In the genomic region with DNA sequence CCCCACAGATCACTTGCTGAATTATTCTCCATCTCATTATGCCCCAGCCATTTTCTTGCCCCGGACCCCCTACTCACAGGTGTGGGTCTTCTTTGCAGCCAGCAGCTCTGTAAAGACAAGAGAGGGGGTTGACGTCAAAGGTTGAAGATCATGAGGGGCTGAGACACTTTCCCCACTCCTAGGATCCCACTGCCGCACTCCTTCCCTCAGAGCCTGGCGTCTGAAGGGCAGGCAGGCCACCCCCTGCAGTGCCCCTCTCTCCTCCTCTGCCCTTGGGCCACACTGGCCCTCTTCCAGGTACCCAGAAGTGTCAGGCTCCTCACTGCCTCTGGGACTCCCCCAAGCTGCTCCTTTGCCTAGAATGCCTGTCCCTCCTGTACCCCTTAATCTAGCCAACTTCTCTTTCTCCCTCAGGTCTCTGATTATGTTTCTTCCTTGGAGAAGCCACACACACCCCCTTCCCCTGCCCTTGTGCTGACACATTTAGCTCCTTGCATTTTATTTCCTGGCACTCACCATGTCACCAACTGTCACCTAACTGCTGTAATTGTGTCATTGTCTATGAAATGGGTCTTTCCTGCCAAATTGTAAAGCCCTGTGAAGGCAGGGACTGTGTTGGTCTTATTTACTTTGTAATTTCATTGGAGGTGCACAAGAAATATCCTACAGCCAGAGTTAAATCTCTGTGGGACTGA, we compare ENCODE assay signal across 13 cellular contexts. TPM values are rescaled to one million over a fixed set of nuclear protein-coding genes. Genes with fewer than 3 reads are reported as not detected.
A peak's percentile ranks its signal among the peaks of the same experiment; 100 is the strongest.
DNase-seq lines count a peak whose midpoint lies in the region; TF ChIP-seq lines count a peak whose summit lies in the region.
"Had no signal": no experiment of that assay in that cellular context is flagged by ENCODE, and none has a peak within 500 bp of the region (broad histone marks: within the 10 kb centered on the region; RNA-seq: fewer than 3 reads in every experiment).

No MANE protein-coding gene starts in this region.

- POLR2A ChIA-PET in activated CD4-positive, alpha-beta T cell treated with anti-CD3 and anti-CD28 coated beads, Interleukin-2, amount 10 ng/mL, durations not matched to agents 7 days and 5 days (lab: Charles Lee): interaction anchor here (1.1 kb wide), 1 partner anchor 39 kb away, joined by 5 read pairs; a partner anchor contains a TSS

- H3K27ac ChIP-seq in hepatocyte (no peak overlapping the region), smooth muscle cell (ENCODE audit: low read depth) (no peak overlapping the region), coronary artery (no peak overlapping the region)

- no peaks in the 10 kb centered on the region for H3K9me2 ChIP-seq in hepatocyte (replicated peaks; ENCODE audit: insufficient read depth)

- no peak for DNase-seq in activated CD4-positive, alpha-beta T cell treated with anti-CD3 and anti-CD28 coated beads, Interleukin-2, amount 10 ng/mL, durations not matched to agents 7 days and 5 days
- DNase-seq in activated CD4-positive, alpha-beta T cell treated with anti-CD3 and anti-CD28 coated beads, Interleukin-2, amount 50 U/mL, for 4 hours: no peak
- no peak for DNase-seq in T-helper 2 cell treated with Interferon-gamma antibody and Interleukin-4, amounts not matched to agents 5 μg/mL and 100 μg/mL, for 36 hours (ENCODE audit: low spot score)
- DNase-seq in hepatocyte (ENCODE audit: low spot score) (no peak), smooth muscle cell (lab: John Stamatoyannopoulos, UW; ENCODE audit: unreplicated experiment) (no peak), nucleus accumbens (lab: John Stamatoyannopoulos, UW) (no peak), amygdala (lab: John Stamatoyannopoulos, UW) (no peak), coronary artery (ENCODE audit: low spot score) (no peak)
- DNase-seq: naive B cell; NCI-H1105; NCI-H748 treated with DMSO at 0.1 percent for 48 hours; stimulated activated CD4-positive, alpha-beta T cell treated with anti-CD3 and anti-CD28 coated beads, Interleukin-15, amount 100 ng/mL, for 24 hours had no signal

- peak overlapping the region; percentile 56 for H3K4me2 ChIP-seq in hepatocyte
- H3K4me2 ChIP-seq in smooth muscle cell: peak overlapping the region; percentile 13

- H3K36me3 ChIP-seq in hepatocyte (replicated peaks; ENCODE audit: insufficient read depth, low read depth) (no peaks in the 10 kb centered on the region), smooth muscle cell (ENCODE audit: low read depth) (no peaks in the 10 kb centered on the region)

- WGBS in hepatocyte (ENCODE audit: low lambda C conversion rate, missing lambda C conversion rate): 52% methylated on average over 4 of the region's 4 CpGs
- 56% methylated on average over 4 of the region's 4 CpGs for WGBS in smooth muscle cell (ENCODE audit: low lambda C conversion rate)

- H3K9ac ChIP-seq in smooth muscle cell (ENCODE audit: low read depth): no peak overlapping the region

- H3K36me3 Mint-ChIP-seq in activated CD4-positive, alpha-beta T cell treated with anti-CD3 and anti-CD28 coated beads, Interleukin-2, amount 10 ng/mL, durations not matched to agents 7 days and 5 days (ENCODE audit: low read depth): no peaks in the 10 kb centered on the region
- H3K36me3 Mint-ChIP-seq in T-helper 2 cell treated with Interferon-gamma antibody and Interleukin-4, amounts not matched to agents 5 μg/mL and 100 μg/mL, for 36 hours (ENCODE audit: low read depth): no peaks in the 10 kb centered on the region
- H3K36me3 Mint-ChIP-seq: naive B cell had no signal

- no peaks in the 10 kb centered on the region for H3K27me3 Mint-ChIP-seq in activated CD4-positive, alpha-beta T cell treated with anti-CD3 and anti-CD28 coated beads, Interleukin-2, amount 10 ng/mL, durations not matched to agents 7 days and 5 days
- no peaks in the 10 kb centered on the region for H3K27me3 Mint-ChIP-seq in T-helper 2 cell treated with Interferon-gamma antibody and Interleukin-4, amounts not matched to agents 5 μg/mL and 100 μg/mL, for 36 hours (ENCODE audit: low read depth)

- H3K4me1 Mint-ChIP-seq in activated CD4-positive, alpha-beta T cell treated with anti-CD3 and anti-CD28 coated beads, Interleukin-2, amount 10 ng/mL, durations not matched to agents 7 days and 5 days: peaks cover 75% of the 10 kb centered on the region
- H3K4me1 Mint-ChIP-seq in T-helper 2 cell treated with Interferon-gamma antibody and Interleukin-4, amounts not matched to agents 5 μg/mL and 100 μg/mL, for 36 hours (ENCODE audit: low read depth): peaks cover 49% of the 10 kb centered on the region

- peak overlapping the region; percentile 81 for H3K27ac Mint-ChIP-seq in activated CD4-positive, alpha-beta T cell treated with anti-CD3 and anti-CD28 coated beads, Interleukin-2, amount 10 ng/mL, durations not matched to agents 7 days and 5 days
- peak overlapping the region; percentile 86 for H3K27ac Mint-ChIP-seq in T-helper 2 cell treated with Interferon-gamma antibody and Interleukin-4, amounts not matched to agents 5 μg/mL and 100 μg/mL, for 36 hours

- H3K9me3 Mint-ChIP-seq in activated CD4-positive, alpha-beta T cell treated with anti-CD3 and anti-CD28 coated beads, Interleukin-2, amount 10 ng/mL, durations not matched to agents 7 days and 5 days: no peaks in the 10 kb centered on the region
- H3K9me3 Mint-ChIP-seq in T-helper 2 cell treated with Interferon-gamma antibody and Interleukin-4, amounts not matched to agents 5 μg/mL and 100 μg/mL, for 36 hours: no peaks in the 10 kb centered on the region
- H3K9me3 Mint-ChIP-seq: naive B cell had no signal

- CTCF ChIA-PET in activated CD4-positive, alpha-beta T cell treated with anti-CD3 and anti-CD28 coated beads, Interleukin-2, amount 10 ng/mL, durations not matched to agents 7 days and 5 days (lab: Charles Lee): interaction anchor here (1.7 to 2.1 kb wide), 3 partner anchors 9 to 14 kb away, joined by 3 to 9 read pairs (median 7); no protein-coding TSS in a partner anchor

- H4K20me1 ChIP-seq in hepatocyte (ENCODE audit: insufficient read depth, poor library complexity, severe bottlenecking): no peaks in the 10 kb centered on the region
- H4K20me1 ChIP-seq in smooth muscle cell (ENCODE audit: low read depth): no peaks in the 10 kb centered on the region

- H3K9me3 ChIP-seq in hepatocyte (ENCODE audit: low read depth) (no peaks in the 10 kb centered on the region), smooth muscle cell (replicated peaks; ENCODE audit: low read depth) (no peaks in the 10 kb centered on the region)

- no peaks in the 10 kb centered on the region for H3F3A ChIP-seq in smooth muscle cell (ENCODE audit: low read depth)

- H3K79me2 ChIP-seq in hepatocyte (no peaks in the 10 kb centered on the region), smooth muscle cell (ENCODE audit: low read depth) (no peaks in the 10 kb centered on the region)

- H3K27me3 ChIP-seq in hepatocyte (no peaks in the 10 kb centered on the region), smooth muscle cell (ENCODE audit: low read depth) (no peaks in the 10 kb centered on the region)

- TF ChIP-seq CTCF in hepatocyte (IDR thresholded peaks at IDR 0.05; ENCODE audit: poor library complexity): no peak
- TF ChIP-seq CTCF in smooth muscle cell (IDR thresholded peaks at IDR 0.05; ENCODE audit: borderline replicate concordance, insufficient read depth, poor library complexity, severe bottlenecking): no peak
- no peak for TF ChIP-seq CTCF in coronary artery (IDR thresholded peaks at IDR 0.05)

- no peak overlapping the region for H3K4me3 ChIP-seq in hepatocyte
- no peak overlapping the region for H3K4me3 ChIP-seq in smooth muscle cell
- H3K4me3 ChIP-seq in coronary artery: no peak overlapping the region

- H3K4me1 ChIP-seq in hepatocyte (ENCODE audit: insufficient read depth) (no peaks in the 10 kb centered on the region), smooth muscle cell (ENCODE audit: low read depth) (peaks cover 3% of the 10 kb centered on the region)

- H2AFZ ChIP-seq in hepatocyte: no peak overlapping the region
- H2AFZ ChIP-seq in smooth muscle cell (ENCODE audit: low read depth): no peak overlapping the region

- peak overlapping the region; percentile 3 for H3K4me3 Mint-ChIP-seq in activated CD4-positive, alpha-beta T cell treated with anti-CD3 and anti-CD28 coated beads, Interleukin-2, amount 10 ng/mL, durations not matched to agents 7 days and 5 days
- peak overlapping the region; percentile 62 for H3K4me3 Mint-ChIP-seq in T-helper 2 cell treated with Interferon-gamma antibody and Interleukin-4, amounts not matched to agents 5 μg/mL and 100 μg/mL, for 36 hours

RNA-seq across cellular contexts. Expression of a gene that starts 2.1 kb away (rescaled TPM):
- 1 to 10 TPM; 7.3 to 7.5 TPM for total RNA-seq in activated CD4-positive, alpha-beta T cell treated with anti-CD3 and anti-CD28 coated beads, Interleukin-2, amount 10 ng/mL, durations not matched to agents 7 days and 5 days
- total RNA-seq in hepatocyte (1.2 and 1.3 TPM in 2 replicates), smooth muscle cell (not detected in 2 replicates)
- polyA plus RNA-seq in hepatocyte (0.60 TPM in 1 of 2 replicates, not detected in the other), smooth muscle cell (not detected in 2 replicates)

RNA-seq across cellular contexts. Expression of a gene that starts 10.1 kb away (rescaled TPM):
- total RNA-seq in activated CD4-positive, alpha-beta T cell treated with anti-CD3 and anti-CD28 coated beads, Interleukin-2, amount 10 ng/mL, durations not matched to agents 7 days and 5 days: 1 to 10 TPM in 1 of 2 experiments, under 1 TPM in 1; 0.89 to 1.1 TPM
- total RNA-seq in hepatocyte: 0.72 TPM in 1 of 2 replicates, not detected in the other
- 0.96 and 1.1 TPM in 2 replicates for polyA plus RNA-seq in hepatocyte
- total RNA-seq in smooth muscle cell: not detected in 2 replicates
- 1.2 TPM in 1 of 2 replicates, not detected in the other for polyA plus RNA-seq in smooth muscle cell

RNA-seq across cellular contexts. Expression of a gene that starts 24.0 kb away (rescaled TPM):
- total RNA-seq in activated CD4-positive, alpha-beta T cell treated with anti-CD3 and anti-CD28 coated beads, Interleukin-2, amount 10 ng/mL, durations not matched to agents 7 days and 5 days: not detected
- total RNA-seq in hepatocyte (not detected in 2 replicates), smooth muscle cell (0.76 and 2.1 TPM in 2 replicates)
- polyA plus RNA-seq in hepatocyte (0.21 and 0.32 TPM in 2 replicates), smooth muscle cell (1.0 and 1.3 TPM in 2 replicates)

RNA-seq across cellular contexts. Expression of a gene that starts 24.3 kb away (rescaled TPM):
- total RNA-seq in activated CD4-positive, alpha-beta T cell treated with anti-CD3 and anti-CD28 coated beads, Interleukin-2, amount 10 ng/mL, durations not matched to agents 7 days and 5 days: under 1 TPM; 0.35 to 0.50 TPM
- total RNA-seq in hepatocyte: not detected in 2 replicates
- not detected in 2 replicates for polyA plus RNA-seq in hepatocyte
- not detected in 2 replicates for total RNA-seq in smooth muscle cell
- not detected in 2 replicates for polyA plus RNA-seq in smooth muscle cell
- total RNA-seq: esophagus mucosa had no signal

RNA-seq across cellular contexts. Expression of a gene that starts 39.2 kb away (rescaled TPM):
- total RNA-seq in activated CD4-positive, alpha-beta T cell treated with anti-CD3 and anti-CD28 coated beads, Interleukin-2, amount 10 ng/mL, durations not matched to agents 7 days and 5 days: 10 to 100 TPM; 14.6 to 17.3 TPM
- total RNA-seq in hepatocyte (3.4 and 3.8 TPM in 2 replicates), smooth muscle cell (3.9 and 8.5 TPM in 2 replicates)
- polyA plus RNA-seq in hepatocyte (1.6 and 1.8 TPM in 2 replicates), smooth muscle cell (3.9 and 4.7 TPM in 2 replicates)
